ENCODE assay signal across 21 cellular contexts in the genomic region with DNA sequence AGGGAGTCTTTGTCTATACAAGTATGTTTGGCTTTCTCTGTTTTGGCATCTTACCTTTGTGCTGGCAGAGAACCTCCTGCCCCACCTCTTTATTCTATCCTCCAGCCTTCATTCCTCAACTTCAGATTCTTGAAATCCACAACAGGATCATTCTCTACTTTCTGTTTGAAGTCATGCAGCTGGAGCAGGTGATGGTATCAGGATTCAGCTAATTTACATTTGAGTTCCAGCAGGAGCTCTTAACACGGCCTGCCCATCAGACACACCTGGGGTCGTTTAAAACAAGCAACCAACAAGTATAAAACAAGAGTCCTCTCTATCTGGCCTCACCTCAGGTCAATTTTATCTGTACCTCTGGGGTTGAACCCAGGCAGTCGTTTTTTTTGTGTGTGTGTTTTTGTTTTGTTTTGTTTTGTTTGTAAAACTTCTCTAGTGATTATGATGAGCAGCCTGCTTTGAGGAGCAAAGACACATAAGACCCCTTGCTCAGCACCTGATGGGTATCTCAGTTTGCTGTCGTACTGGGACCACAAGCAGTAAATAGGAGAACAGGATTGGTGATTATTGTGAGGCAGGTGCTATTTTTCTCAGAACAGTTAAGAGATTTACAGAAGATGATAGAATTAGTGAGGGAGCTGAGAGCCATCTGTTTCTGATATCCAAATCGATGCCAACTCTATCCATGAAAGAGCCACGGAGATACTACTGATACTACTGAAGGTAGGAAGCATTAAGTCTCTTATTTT.
DNase-seq lines count a peak whose midpoint lies in the region; ATAC-seq and TF ChIP-seq lines count a peak whose summit lies in the region.
"Had no signal": no experiment of that assay in that cellular context is flagged by ENCODE, and none has a peak within 500 bp of the region (broad histone marks: within the 10 kb centered on the region; RNA-seq: fewer than 3 reads in every experiment).

No MANE protein-coding gene starts in this region.

- no peaks in the 10 kb centered on the region for H3K9me3 Mint-ChIP-seq in mesothelial cell of epicardium
- H3K9me3 Mint-ChIP-seq: activated naive CD8-positive, alpha-beta T cell treated with anti-CD3 and anti-CD28 coated beads, Interleukin-2, amount 50 U/mL, for 24 hours had no signal

- ATAC-seq in HG03095 (IDR thresholded peaks at IDR 0.05; ENCODE audit: unreplicated experiment) (no peak), HG03342 (IDR thresholded peaks at IDR 0.05; ENCODE audit: unreplicated experiment) (no peak)
- ATAC-seq: activated naive CD8-positive, alpha-beta T cell treated with anti-CD3 and anti-CD28 coated beads, Interleukin-2, amount 50 U/mL, for 24 hours; GM12878; HCT116; left lobe of liver; upper lobe of right lung had no signal

- no peaks in the 10 kb centered on the region for H3K27me3 Mint-ChIP-seq in mesothelial cell of epicardium (ENCODE audit: low read depth)
- H3K27me3 Mint-ChIP-seq: activated naive CD8-positive, alpha-beta T cell treated with anti-CD3 and anti-CD28 coated beads, Interleukin-2, amount 50 U/mL, for 24 hours; dendritic cell treated with granulocyte-macrophage colony-stimulating factor and Interleukin-4, amounts not matched to agents 40 ng/mL and 50 ng/mL, for 4 days had no signal

- no peak overlapping the region for H3K4me3 Mint-ChIP-seq in mesothelial cell of epicardium
- H3K4me3 Mint-ChIP-seq: activated naive CD8-positive, alpha-beta T cell treated with anti-CD3 and anti-CD28 coated beads, Interleukin-2, amount 50 U/mL, for 24 hours; dendritic cell treated with granulocyte-macrophage colony-stimulating factor and Interleukin-4, amounts not matched to agents 40 ng/mL and 50 ng/mL, for 4 days had no signal

- TF ChIP-seq CTCF in mesothelial cell of epicardium (IDR thresholded peaks at IDR 0.05; ENCODE audit: unreplicated experiment), result no peak

- H3K4me1 Mint-ChIP-seq in mesothelial cell of epicardium, result peaks cover 17% of the 10 kb centered on the region
- H3K4me1 Mint-ChIP-seq: activated naive CD8-positive, alpha-beta T cell treated with anti-CD3 and anti-CD28 coated beads, Interleukin-2, amount 50 U/mL, for 24 hours had no signal

- DNase-seq in NCI-H1092 treated with DMSO at 0.1 percent for 48 hours (lab: John Stamatoyannopoulos, UW) (peak; percentile 20), NCI-H1092 (lab: John Stamatoyannopoulos, UW) (no peak), NCI-H2029 (lab: John Stamatoyannopoulos, UW) (peak; percentile 31), SK-N-DZ (ENCODE audit: low spot score) (peak; percentile 76), mesothelial cell of epicardium (ENCODE audit: low spot score in 2 of 2, unreplicated experiment in 2 of 2) (no peak), HuH-7 (ENCODE audit: low spot score) (no peak)
- DNase-seq: activated CD4-positive, alpha-beta T cell treated with anti-CD3 and anti-CD28 coated beads, Interleukin-2, amount 50 U/mL, for 1 hour; activated CD8-positive, alpha-beta memory T cell treated with anti-CD3 and anti-CD28 coated beads, Interleukin-2, amount 50 U/mL, for 48 hours; activated effector memory CD4-positive, alpha-beta T cell treated with Interleukin-2 at 50 U/mL for 16 hours; activated naive CD8-positive, alpha-beta T cell treated with anti-CD3 and anti-CD28 coated beads, Interleukin-2, amount 50 U/mL, for 24 hours; Calu3; NCI-H1930; stimulated activated CD4-positive, alpha-beta T cell treated with anti-CD3 and anti-CD28 coated beads, Interleukin-4, amount 100 ng/mL, for 24 hours; T-helper 1 cell; upper lobe of right lung had no signal

- H3K27ac Mint-ChIP-seq in mesothelial cell of epicardium, result peak overlapping the region; percentile 48
- H3K27ac Mint-ChIP-seq: activated naive CD8-positive, alpha-beta T cell treated with anti-CD3 and anti-CD28 coated beads, Interleukin-2, amount 50 U/mL, for 24 hours; dendritic cell treated with granulocyte-macrophage colony-stimulating factor and Interleukin-4, amounts not matched to agents 40 ng/mL and 50 ng/mL, for 4 days had no signal

- peaks cover 7% of the 10 kb centered on the region for H3K36me3 Mint-ChIP-seq in mesothelial cell of epicardium

Comparison
In these comparisons a context has a peak if more than half of its experiments do, and no peak if none do; other contexts are left out.
1. DNase-seq: peak in NCI-H1092 treated with DMSO at 0.1 percent for 48 hours (single experiment), NCI-H2029 (single experiment) and SK-N-DZ (single experiment); none in NCI-H1092 (single experiment), mesothelial cell of epicardium (0 of 2) and HuH-7 (single experiment).